1 cellular context compared by ENCODE assay signal in genomic region chr2:226763320-226763719, GRCh38.
TF ChIP-seq lines count a peak whose summit lies in the region.

No MANE protein-coding gene starts in this region.

TF ChIP-seq in SK-N-SH treated with all-trans-retinoic acid at 6 μM for 48 hours, 23 proteins besides CTCF, POLR2A, EP300 and RAD21 (continued from another document):
- TF ChIP-seq PATZ1 (CRISPR knock-in tag; IDR thresholded peaks at IDR 0.05; ENCODE audit: borderline replicate concordance) (no peak), CSRNP3 (CRISPR knock-in tag; IDR thresholded peaks at IDR 0.05) (no peak), ZFP3 (CRISPR knock-in tag; IDR thresholded peaks at IDR 0.05) (no peak), TOX (CRISPR knock-in tag; IDR thresholded peaks at IDR 0.05; ENCODE audit: borderline replicate concordance) (no peak)
